Comparison of ENCODE assay signal across 1 cellular context in the genomic region with DNA sequence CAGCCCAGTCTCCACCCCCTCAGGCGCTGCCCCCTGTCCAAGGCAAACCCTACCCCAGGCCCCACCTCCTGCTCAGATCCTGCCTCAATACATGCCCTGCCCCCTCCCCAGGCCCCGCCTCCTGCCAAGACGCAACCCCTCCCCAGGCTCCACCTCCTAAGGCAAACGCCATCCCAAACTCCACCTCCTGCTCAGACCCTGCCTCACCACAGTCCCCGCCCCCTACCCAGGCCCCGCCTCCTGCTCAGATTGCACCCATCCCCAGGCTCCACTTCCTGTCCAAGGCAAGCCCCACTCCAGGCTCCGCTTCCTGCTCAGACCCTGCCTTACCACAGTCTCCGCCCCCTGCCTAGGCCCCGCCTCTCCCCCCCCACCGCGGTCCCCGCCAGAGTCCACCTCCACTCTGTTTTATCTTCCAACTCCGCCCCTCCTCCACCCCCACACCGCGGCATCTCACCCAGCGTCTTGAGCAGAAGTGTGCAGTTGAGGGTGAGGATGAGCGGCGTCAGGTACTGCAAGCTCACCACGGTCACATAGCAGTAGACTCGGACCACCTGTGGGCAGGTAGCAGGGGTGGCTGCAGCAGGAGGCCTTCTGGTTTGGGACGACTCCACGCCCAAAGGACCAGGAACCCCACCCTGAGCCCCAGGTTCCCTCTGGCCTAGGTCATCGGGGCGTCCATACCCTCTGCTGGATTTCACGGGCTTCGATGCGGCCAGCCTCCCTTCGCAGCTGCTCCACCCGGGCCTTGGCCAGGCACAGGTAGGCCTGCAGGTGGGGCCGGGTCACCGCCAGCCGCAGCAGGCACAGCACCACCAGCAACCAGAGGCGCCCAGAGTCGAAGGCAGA.
TF ChIP-seq lines count a peak whose summit lies in the region.

No MANE protein-coding gene starts in this region.

TF ChIP-seq in K562, 482 proteins besides CTCF, POLR2A, EP300 and RAD21 (continued from another document and continues in another):
- TF ChIP-seq, protein P1, sequence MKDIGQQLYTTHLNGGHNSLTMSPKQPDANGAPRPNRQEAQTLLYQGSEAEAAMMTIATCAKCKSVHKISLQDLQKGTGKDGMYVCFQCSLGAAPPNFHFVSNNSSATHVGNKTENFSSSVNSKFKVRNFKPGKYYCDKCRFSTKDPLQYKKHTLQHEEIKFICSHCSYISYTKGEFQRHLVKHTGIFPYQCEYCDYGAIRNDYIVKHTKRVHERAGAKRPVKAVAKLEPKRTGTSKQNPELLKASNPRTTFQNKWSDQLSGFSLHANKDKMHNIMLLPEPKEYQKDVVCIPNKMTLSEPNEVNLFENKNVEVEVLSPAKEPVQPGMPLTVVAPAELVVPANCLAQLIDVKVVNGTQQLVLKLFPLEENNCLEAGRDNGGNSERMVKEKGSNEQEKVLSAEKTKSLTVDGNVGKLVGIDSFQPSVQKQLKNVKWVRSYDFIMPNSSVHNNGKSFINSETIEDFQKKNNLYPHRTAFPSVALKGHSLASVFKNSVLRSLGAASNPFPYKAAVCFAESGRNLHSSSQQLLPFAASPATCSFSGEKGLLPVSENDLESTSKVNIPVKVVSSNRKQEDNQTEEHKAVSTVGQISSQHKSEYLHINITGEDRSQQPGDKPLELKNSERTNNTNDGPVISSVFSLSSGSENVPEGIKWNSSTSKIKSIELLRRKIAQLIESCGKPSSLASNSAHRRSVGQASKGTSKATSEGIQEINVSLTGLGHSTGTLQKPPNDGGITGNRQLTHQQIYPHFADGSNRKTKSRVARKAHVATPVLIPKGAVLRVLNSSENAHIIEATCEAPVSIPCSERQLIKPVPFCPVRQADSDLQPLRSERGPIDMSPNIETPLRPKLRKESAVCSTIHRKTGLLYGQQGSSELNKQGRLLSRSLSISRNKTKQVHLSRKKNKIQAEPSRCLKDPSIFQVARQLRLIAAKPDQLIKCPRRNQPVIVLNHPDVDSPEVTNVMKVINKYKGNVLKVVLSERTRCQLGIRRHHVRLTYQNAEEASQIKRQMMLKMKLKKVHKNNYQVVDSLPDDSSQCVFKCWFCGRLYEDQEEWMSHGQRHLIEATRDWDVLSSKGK (CRISPR knock-in tag; IDR thresholded peaks at IDR 0.05): no peak
- no peak for TF ChIP-seq FUS (optimal IDR thresholded peaks at IDR 0.05; ENCODE audit: low read depth, low read length)
- TF ChIP-seq ZNF224 (CRISPR knock-in tag; IDR thresholded peaks at IDR 0.05): no peak
- no peak for TF ChIP-seq BRD9 (IDR thresholded peaks at IDR 0.05; ENCODE audit: low read depth, partially characterized antibody)
- TF ChIP-seq ASH1L (IDR thresholded peaks at IDR 0.05; ENCODE audit: borderline replicate concordance, low read depth, partially characterized antibody): no peak
- TF ChIP-seq, protein P2, sequence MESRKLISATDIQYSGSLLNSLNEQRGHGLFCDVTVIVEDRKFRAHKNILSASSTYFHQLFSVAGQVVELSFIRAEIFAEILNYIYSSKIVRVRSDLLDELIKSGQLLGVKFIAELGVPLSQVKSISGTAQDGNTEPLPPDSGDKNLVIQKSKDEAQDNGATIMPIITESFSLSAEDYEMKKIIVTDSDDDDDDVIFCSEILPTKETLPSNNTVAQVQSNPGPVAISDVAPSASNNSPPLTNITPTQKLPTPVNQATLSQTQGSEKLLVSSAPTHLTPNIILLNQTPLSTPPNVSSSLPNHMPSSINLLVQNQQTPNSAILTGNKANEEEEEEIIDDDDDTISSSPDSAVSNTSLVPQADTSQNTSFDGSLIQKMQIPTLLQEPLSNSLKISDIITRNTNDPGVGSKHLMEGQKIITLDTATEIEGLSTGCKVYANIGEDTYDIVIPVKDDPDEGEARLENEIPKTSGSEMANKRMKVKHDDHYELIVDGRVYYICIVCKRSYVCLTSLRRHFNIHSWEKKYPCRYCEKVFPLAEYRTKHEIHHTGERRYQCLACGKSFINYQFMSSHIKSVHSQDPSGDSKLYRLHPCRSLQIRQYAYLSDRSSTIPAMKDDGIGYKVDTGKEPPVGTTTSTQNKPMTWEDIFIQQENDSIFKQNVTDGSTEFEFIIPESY (CRISPR knock-in tag; IDR thresholded peaks at IDR 0.05): no peak
- no peak for TF ChIP-seq CEBPG (CRISPR knock-in tag; IDR thresholded peaks at IDR 0.05)
- no peak for TF ChIP-seq CEBPG (tag; conservative IDR thresholded peaks at IDR 0.05 in 1 of 2, IDR thresholded peaks at IDR 0.05 in 1 of 2)
- TF ChIP-seq ZNF76 (CRISPR knock-in tag; IDR thresholded peaks at IDR 0.05; ENCODE audit: borderline replicate concordance): no peak
- TF ChIP-seq, protein P3, sequence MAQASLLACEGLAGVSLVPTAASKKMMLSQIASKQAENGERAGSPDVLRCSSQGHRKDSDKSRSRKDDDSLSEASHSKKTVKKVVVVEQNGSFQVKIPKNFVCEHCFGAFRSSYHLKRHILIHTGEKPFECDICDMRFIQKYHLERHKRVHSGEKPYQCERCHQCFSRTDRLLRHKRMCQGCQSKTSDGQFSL (CRISPR knock-in tag; IDR thresholded peaks at IDR 0.05): peak; percentile 95
- TF ChIP-seq, protein P3 (tag; IDR thresholded peaks at IDR 0.05): peak in 1 of 2 experiments; percentile 89; a peak in 2 of 4 replicates
- TF ChIP-seq MAZ (CRISPR knock-in tag; conservative IDR thresholded peaks at IDR 0.05 in 1 of 2, IDR thresholded peaks at IDR 0.05 in 1 of 2): peak; percentile 21 to 68; a peak in 2 of 4 replicates
- TF ChIP-seq BHLHE40 (IDR thresholded peaks at IDR 0.05; ENCODE audit: low read length): no peak
- TF ChIP-seq NCOA2 (IDR thresholded peaks at IDR 0.05; ENCODE audit: partially characterized antibody in 2 of 2): no peak
- TF ChIP-seq, protein P4, sequence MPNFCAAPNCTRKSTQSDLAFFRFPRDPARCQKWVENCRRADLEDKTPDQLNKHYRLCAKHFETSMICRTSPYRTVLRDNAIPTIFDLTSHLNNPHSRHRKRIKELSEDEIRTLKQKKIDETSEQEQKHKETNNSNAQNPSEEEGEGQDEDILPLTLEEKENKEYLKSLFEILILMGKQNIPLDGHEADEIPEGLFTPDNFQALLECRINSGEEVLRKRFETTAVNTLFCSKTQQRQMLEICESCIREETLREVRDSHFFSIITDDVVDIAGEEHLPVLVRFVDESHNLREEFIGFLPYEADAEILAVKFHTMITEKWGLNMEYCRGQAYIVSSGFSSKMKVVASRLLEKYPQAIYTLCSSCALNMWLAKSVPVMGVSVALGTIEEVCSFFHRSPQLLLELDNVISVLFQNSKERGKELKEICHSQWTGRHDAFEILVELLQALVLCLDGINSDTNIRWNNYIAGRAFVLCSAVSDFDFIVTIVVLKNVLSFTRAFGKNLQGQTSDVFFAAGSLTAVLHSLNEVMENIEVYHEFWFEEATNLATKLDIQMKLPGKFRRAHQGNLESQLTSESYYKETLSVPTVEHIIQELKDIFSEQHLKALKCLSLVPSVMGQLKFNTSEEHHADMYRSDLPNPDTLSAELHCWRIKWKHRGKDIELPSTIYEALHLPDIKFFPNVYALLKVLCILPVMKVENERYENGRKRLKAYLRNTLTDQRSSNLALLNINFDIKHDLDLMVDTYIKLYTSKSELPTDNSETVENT (CRISPR knock-in tag; IDR thresholded peaks at IDR 0.05): no peak
- TF ChIP-seq, protein P5, sequence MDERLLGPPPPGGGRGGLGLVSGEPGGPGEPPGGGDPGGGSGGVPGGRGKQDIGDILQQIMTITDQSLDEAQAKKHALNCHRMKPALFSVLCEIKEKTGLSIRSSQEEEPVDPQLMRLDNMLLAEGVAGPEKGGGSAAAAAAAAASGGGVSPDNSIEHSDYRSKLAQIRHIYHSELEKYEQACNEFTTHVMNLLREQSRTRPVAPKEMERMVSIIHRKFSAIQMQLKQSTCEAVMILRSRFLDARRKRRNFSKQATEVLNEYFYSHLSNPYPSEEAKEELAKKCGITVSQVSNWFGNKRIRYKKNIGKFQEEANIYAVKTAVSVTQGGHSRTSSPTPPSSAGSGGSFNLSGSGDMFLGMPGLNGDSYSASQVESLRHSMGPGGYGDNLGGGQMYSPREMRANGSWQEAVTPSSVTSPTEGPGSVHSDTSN (CRISPR knock-in tag; IDR thresholded peaks at IDR 0.05; ENCODE audit: low read depth): no peak
- TF ChIP-seq, protein P5 (tag; conservative IDR thresholded peaks at IDR 0.05; ENCODE audit: low read depth): no peak
- TF ChIP-seq, protein P6, sequence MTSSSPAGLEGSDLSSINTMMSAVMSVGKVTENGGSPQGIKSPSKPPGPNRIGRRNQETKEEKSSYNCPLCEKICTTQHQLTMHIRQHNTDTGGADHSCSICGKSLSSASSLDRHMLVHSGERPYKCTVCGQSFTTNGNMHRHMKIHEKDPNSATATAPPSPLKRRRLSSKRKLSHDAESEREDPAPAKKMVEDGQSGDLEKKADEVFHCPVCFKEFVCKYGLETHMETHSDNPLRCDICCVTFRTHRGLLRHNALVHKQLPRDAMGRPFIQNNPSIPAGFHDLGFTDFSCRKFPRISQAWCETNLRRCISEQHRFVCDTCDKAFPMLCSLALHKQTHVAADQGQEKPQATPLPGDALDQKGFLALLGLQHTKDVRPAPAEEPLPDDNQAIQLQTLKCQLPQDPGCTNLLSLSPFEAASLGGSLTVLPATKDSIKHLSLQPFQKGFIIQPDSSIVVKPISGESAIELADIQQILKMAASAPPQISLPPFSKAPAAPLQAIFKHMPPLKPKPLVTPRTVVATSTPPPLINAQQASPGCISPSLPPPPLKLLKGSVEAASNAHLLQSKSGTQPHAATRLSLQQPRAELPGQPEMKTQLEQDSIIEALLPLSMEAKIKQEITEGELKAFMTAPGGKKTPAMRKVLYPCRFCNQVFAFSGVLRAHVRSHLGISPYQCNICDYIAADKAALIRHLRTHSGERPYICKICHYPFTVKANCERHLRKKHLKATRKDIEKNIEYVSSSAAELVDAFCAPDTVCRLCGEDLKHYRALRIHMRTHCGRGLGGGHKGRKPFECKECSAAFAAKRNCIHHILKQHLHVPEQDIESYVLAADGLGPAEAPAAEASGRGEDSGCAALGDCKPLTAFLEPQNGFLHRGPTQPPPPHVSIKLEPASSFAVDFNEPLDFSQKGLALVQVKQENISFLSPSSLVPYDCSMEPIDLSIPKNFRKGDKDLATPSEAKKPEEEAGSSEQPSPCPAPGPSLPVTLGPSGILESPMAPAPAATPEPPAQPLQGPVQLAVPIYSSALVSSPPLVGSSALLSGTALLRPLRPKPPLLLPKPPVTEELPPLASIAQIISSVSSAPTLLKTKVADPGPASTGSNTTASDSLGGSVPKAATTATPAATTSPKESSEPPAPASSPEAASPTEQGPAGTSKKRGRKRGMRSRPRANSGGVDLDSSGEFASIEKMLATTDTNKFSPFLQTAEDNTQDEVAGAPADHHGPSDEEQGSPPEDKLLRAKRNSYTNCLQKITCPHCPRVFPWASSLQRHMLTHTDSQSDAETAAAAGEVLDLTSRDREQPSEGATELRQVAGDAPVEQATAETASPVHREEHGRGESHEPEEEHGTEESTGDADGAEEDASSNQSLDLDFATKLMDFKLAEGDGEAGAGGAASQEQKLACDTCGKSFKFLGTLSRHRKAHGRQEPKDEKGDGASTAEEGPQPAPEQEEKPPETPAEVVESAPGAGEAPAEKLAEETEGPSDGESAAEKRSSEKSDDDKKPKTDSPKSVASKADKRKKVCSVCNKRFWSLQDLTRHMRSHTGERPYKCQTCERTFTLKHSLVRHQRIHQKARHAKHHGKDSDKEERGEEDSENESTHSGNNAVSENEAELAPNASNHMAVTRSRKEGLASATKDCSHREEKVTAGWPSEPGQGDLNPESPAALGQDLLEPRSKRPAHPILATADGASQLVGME (CRISPR knock-in tag; IDR thresholded peaks at IDR 0.05): no peak
- TF ChIP-seq ZEB2 (IDR thresholded peaks at IDR 0.05): peak; percentile 47; the same call in 1 of the 2 replicates
- TF ChIP-seq HNRNPH1 (optimal IDR thresholded peaks at IDR 0.05; ENCODE audit: low read depth, low read length): no peak
- no peak for TF ChIP-seq RHOXF2B (CRISPR knock-in tag; conservative IDR thresholded peaks at IDR 0.05)
- peak in 1 of 2 experiments; percentile 74; a peak in 2 of 4 replicates for TF ChIP-seq RCOR1 (IDR thresholded peaks at IDR 0.05; ENCODE audit: borderline replicate concordance in 1 of 2, low read depth in 2 of 2, low read length in 2 of 2)
- TF ChIP-seq, protein P7, sequence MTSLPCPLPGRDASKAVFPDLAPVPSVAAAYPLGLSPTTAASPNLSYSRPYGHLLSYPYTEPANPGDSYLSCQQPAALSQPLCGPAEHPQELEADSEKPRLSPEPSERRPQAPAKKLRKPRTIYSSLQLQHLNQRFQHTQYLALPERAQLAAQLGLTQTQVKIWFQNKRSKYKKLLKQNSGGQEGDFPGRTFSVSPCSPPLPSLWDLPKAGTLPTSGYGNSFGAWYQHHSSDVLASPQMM (CRISPR knock-in tag; IDR thresholded peaks at IDR 0.05): no peak
- TF ChIP-seq, protein P8, sequence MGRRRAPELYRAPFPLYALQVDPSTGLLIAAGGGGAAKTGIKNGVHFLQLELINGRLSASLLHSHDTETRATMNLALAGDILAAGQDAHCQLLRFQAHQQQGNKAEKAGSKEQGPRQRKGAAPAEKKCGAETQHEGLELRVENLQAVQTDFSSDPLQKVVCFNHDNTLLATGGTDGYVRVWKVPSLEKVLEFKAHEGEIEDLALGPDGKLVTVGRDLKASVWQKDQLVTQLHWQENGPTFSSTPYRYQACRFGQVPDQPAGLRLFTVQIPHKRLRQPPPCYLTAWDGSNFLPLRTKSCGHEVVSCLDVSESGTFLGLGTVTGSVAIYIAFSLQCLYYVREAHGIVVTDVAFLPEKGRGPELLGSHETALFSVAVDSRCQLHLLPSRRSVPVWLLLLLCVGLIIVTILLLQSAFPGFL (CRISPR knock-in tag; IDR thresholded peaks at IDR 0.05): no peak
- TF ChIP-seq EHMT2 (IDR thresholded peaks at IDR 0.05): no peak
- TF ChIP-seq, protein P9, sequence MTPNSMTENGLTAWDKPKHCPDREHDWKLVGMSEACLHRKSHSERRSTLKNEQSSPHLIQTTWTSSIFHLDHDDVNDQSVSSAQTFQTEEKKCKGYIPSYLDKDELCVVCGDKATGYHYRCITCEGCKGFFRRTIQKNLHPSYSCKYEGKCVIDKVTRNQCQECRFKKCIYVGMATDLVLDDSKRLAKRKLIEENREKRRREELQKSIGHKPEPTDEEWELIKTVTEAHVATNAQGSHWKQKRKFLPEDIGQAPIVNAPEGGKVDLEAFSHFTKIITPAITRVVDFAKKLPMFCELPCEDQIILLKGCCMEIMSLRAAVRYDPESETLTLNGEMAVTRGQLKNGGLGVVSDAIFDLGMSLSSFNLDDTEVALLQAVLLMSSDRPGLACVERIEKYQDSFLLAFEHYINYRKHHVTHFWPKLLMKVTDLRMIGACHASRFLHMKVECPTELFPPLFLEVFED (CRISPR knock-in tag; conservative IDR thresholded peaks at IDR 0.05): no peak
- TF ChIP-seq KAT7 (CRISPR knock-in tag; IDR thresholded peaks at IDR 0.05; ENCODE audit: borderline replicate concordance): no peak
- no peak for TF ChIP-seq EZH2 (IDR thresholded peaks at IDR 0.05; ENCODE audit: borderline replicate concordance, low read depth, low read length)
- TF ChIP-seq ZNF445 (CRISPR knock-in tag; IDR thresholded peaks at IDR 0.05; ENCODE audit: low read depth): no peak
